5 cellular contexts compared by ENCODE assay signal in genomic region chr15:43815064-43815463, GRCh38. TPM values are rescaled to one million over a fixed set of nuclear protein-coding genes. Genes with fewer than 3 reads are reported as not detected.
"Had no signal": no experiment of that assay in that cellular context is flagged by ENCODE, and none has a peak within 500 bp of the region (broad histone marks: within the 10 kb centered on the region; RNA-seq: fewer than 3 reads in every experiment).

No MANE protein-coding gene starts in this region.

RNA-seq across cellular contexts. Expression of gene SERINC4, which starts 15.0 kb away (rescaled TPM):
- total RNA-seq: ascending aorta, chondrocyte, RPMI7951, SJCRH30, WTC11 had no signal
